9 cellular contexts compared by ENCODE assay signal in the genomic region with DNA sequence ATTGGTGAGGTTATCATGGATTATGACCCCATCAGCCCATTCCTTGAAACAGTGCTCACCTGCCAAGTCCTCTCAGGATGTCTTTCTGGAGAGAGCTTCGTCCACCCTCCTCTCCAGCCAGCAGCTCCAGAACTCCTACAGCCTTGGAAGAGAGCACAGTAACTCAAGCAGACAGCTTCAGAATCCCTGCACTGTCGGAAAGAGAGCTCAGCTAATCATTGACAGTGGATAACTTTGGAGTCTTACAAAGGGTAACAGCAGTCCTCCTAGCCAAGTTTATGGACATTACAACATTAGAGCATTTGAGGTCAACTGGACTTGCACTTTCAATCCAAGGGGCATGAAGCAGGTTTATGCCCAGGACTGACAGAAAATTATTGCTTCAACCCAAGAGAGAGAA. TPM values are rescaled to one million over a fixed set of nuclear protein-coding genes. Genes with fewer than 3 reads are reported as not detected.
"Had no signal": no experiment of that assay in that cellular context is flagged by ENCODE, and none has a peak within 500 bp of the region (broad histone marks: within the 10 kb centered on the region; RNA-seq: fewer than 3 reads in every experiment).

A gene with protein sequence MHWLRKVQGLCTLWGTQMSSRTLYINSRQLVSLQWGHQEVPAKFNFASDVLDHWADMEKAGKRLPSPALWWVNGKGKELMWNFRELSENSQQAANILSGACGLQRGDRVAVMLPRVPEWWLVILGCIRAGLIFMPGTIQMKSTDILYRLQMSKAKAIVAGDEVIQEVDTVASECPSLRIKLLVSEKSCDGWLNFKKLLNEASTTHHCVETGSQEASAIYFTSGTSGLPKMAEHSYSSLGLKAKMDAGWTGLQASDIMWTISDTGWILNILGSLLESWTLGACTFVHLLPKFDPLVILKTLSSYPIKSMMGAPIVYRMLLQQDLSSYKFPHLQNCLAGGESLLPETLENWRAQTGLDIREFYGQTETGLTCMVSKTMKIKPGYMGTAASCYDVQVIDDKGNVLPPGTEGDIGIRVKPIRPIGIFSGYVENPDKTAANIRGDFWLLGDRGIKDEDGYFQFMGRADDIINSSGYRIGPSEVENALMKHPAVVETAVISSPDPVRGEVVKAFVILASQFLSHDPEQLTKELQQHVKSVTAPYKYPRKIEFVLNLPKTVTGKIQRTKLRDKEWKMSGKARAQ (minus strand): TSS at position 220 of the 400 bp plus-strand sequence. CDS start 11,522 bp downstream, outside the sequence.

RNA-seq across cellular contexts. Expression of the gene that starts here (rescaled TPM):
- total RNA-seq: LHCN-M2, MCF 10A, NCI-H460, OCI-LY7, PC-9, Right ventricle myocardium inferior, RPMI7951, SJCRH30, SK-MEL-5 had no signal
